In the genomic region with DNA sequence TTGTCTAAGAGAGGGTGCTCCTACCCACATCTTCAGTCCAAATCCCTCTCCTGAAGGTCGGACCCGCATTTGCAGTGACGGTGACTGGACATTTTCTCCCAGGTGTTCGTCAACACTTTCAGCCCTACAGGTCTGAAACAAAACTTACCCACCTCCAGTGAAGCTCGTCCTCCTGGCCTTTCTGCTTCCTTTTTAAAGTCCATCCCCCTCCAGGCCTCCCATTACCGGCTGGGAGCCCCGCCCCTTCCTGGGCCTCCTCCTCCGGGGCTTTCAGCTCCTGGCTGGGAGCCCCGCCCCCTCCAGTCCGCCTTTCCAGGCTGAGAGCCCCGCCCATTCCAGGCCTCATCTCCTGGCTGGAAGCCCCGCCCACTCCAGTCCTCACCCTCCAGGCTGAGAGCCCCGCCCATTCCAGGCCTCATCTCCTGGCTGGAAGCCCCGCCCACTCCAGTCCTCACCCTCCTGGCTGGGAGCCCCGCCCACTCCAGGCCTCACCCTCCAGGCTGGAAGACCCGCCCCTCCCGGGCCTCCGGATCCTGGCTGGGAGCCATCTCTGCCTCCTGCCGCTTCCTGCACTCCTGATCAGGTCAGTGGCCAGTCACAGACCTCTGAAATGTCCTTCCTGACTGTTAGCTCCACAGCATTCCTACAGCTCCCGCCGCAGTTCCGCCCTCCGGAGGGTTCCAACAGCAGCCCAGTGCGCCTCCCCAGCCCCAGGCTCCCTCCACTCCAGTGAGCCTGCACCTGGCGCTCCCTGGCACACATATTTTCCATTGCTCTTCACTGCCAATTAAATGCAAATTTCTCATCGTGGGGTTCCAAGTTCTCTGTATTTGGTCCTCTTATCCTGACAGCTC, we compare ENCODE assay signal across 1 cellular context.
A peak's percentile ranks its signal among the peaks of the same experiment; 100 is the strongest.
TF ChIP-seq lines count a peak whose summit lies in the region.

No MANE protein-coding gene starts in this region.

TF ChIP-seq in K562, 482 proteins besides CTCF, POLR2A, EP300 and RAD21 (continued from another document and continues in another):
- TF ChIP-seq, protein P1, sequence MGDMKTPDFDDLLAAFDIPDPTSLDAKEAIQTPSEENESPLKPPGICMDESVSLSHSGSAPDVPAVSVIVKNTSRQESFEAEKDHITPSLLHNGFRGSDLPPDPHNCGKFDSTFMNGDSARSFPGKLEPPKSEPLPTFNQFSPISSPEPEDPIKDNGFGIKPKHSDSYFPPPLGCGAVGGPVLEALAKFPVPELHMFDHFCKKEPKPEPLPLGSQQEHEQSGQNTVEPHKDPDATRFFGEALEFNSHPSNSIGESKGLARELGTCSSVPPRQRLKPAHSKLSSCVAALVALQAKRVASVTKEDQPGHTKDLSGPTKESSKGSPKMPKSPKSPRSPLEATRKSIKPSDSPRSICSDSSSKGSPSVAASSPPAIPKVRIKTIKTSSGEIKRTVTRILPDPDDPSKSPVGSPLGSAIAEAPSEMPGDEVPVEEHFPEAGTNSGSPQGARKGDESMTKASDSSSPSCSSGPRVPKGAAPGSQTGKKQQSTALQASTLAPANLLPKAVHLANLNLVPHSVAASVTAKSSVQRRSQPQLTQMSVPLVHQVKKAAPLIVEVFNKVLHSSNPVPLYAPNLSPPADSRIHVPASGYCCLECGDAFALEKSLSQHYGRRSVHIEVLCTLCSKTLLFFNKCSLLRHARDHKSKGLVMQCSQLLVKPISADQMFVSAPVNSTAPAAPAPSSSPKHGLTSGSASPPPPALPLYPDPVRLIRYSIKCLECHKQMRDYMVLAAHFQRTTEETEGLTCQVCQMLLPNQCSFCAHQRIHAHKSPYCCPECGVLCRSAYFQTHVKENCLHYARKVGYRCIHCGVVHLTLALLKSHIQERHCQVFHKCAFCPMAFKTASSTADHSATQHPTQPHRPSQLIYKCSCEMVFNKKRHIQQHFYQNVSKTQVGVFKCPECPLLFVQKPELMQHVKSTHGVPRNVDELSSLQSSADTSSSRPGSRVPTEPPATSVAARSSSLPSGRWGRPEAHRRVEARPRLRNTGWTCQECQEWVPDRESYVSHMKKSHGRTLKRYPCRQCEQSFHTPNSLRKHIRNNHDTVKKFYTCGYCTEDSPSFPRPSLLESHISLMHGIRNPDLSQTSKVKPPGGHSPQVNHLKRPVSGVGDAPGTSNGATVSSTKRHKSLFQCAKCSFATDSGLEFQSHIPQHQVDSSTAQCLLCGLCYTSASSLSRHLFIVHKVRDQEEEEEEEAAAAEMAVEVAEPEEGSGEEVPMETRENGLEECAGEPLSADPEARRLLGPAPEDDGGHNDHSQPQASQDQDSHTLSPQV (IDR thresholded peaks at IDR 0.05) = no peak
- TF ChIP-seq, protein P2, sequence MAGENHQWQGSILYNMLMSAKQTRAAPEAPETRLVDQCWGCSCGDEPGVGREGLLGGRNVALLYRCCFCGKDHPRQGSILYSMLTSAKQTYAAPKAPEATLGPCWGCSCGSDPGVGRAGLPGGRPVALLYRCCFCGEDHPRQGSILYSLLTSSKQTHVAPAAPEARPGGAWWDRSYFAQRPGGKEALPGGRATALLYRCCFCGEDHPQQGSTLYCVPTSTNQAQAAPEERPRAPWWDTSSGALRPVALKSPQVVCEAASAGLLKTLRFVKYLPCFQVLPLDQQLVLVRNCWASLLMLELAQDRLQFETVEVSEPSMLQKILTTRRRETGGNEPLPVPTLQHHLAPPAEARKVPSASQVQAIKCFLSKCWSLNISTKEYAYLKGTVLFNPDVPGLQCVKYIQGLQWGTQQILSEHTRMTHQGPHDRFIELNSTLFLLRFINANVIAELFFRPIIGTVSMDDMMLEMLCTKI (IDR thresholded peaks at IDR 0.05; ENCODE audit: partially characterized antibody) = no peak
- TF ChIP-seq CREM (IDR thresholded peaks at IDR 0.05; ENCODE audit: low read depth) (peak; percentile 49), ELF1 (tag; IDR thresholded peaks at IDR 0.05) (peak; percentile 62), POLR2B (IDR thresholded peaks at IDR 0.05; ENCODE audit: low read depth, partially characterized antibody) (peak; percentile 70), POLR2AphosphoS5 (IDR thresholded peaks at IDR 0.05; ENCODE audit: control insufficient read depth, insufficient read depth, low read depth, low read length) (peak; percentile 70), ZNF785 (CRISPR knock-in tag; IDR thresholded peaks at IDR 0.05) (no peak), ZNF717 (CRISPR knock-in tag; IDR thresholded peaks at IDR 0.05) (no peak), ZNF766 (CRISPR knock-in tag; conservative IDR thresholded peaks at IDR 0.05) (no peak), CHD4 (IDR thresholded peaks at IDR 0.05; ENCODE audit: insufficient read depth, insufficient replicate concordance, low read depth, low read length, poor library complexity, severe bottlenecking) (no peak), IFI16 (CRISPR knock-in tag; IDR thresholded peaks at IDR 0.05) (no peak), NUFIP1 (IDR thresholded peaks at IDR 0.05; ENCODE audit: partially characterized antibody) (no peak), ZNF24 (IDR thresholded peaks at IDR 0.05) (no peak), U2AF1 (optimal IDR thresholded peaks at IDR 0.05; ENCODE audit: low read depth, low read length) (no peak), FIP1L1 (IDR thresholded peaks at IDR 0.05; ENCODE audit: low read depth, low read length, poor library complexity, severe bottlenecking) (no peak), SRSF7 (optimal IDR thresholded peaks at IDR 0.05; ENCODE audit: low read depth, low read length) (no peak), HMG20B (CRISPR knock-in tag; IDR thresholded peaks at IDR 0.05) (no peak), ETS2 (tag; IDR thresholded peaks at IDR 0.05; ENCODE audit: borderline replicate concordance, poor library complexity, severe bottlenecking) (no peak), CHD1 (IDR thresholded peaks at IDR 0.05; ENCODE audit: low read length) (no peak), SNIP1 (IDR thresholded peaks at IDR 0.05; ENCODE audit: low read depth) (no peak), ASH1L (IDR thresholded peaks at IDR 0.05; ENCODE audit: borderline replicate concordance, low read depth, partially characterized antibody) (no peak), ZNF263 (CRISPR knock-in tag; IDR thresholded peaks at IDR 0.05; ENCODE audit: borderline replicate concordance) (peak; percentile 8; the same call in 1 of the 2 replicates), NFRKB (IDR thresholded peaks at IDR 0.05; ENCODE audit: low read depth) (0 out of 2 replicates have a peak, but pooled peaks have one; percentile 23), TRIM24 (IDR thresholded peaks at IDR 0.05) (no peak), SMARCB1 (IDR thresholded peaks at IDR 0.05; ENCODE audit: insufficient read length, low read depth) (no peak)
- TF ChIP-seq, protein P3, sequence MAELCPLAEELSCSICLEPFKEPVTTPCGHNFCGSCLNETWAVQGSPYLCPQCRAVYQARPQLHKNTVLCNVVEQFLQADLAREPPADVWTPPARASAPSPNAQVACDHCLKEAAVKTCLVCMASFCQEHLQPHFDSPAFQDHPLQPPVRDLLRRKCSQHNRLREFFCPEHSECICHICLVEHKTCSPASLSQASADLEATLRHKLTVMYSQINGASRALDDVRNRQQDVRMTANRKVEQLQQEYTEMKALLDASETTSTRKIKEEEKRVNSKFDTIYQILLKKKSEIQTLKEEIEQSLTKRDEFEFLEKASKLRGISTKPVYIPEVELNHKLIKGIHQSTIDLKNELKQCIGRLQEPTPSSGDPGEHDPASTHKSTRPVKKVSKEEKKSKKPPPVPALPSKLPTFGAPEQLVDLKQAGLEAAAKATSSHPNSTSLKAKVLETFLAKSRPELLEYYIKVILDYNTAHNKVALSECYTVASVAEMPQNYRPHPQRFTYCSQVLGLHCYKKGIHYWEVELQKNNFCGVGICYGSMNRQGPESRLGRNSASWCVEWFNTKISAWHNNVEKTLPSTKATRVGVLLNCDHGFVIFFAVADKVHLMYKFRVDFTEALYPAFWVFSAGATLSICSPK (IDR thresholded peaks at IDR 0.05; ENCODE audit: borderline replicate concordance) = no peak
- TF ChIP-seq, protein P4, sequence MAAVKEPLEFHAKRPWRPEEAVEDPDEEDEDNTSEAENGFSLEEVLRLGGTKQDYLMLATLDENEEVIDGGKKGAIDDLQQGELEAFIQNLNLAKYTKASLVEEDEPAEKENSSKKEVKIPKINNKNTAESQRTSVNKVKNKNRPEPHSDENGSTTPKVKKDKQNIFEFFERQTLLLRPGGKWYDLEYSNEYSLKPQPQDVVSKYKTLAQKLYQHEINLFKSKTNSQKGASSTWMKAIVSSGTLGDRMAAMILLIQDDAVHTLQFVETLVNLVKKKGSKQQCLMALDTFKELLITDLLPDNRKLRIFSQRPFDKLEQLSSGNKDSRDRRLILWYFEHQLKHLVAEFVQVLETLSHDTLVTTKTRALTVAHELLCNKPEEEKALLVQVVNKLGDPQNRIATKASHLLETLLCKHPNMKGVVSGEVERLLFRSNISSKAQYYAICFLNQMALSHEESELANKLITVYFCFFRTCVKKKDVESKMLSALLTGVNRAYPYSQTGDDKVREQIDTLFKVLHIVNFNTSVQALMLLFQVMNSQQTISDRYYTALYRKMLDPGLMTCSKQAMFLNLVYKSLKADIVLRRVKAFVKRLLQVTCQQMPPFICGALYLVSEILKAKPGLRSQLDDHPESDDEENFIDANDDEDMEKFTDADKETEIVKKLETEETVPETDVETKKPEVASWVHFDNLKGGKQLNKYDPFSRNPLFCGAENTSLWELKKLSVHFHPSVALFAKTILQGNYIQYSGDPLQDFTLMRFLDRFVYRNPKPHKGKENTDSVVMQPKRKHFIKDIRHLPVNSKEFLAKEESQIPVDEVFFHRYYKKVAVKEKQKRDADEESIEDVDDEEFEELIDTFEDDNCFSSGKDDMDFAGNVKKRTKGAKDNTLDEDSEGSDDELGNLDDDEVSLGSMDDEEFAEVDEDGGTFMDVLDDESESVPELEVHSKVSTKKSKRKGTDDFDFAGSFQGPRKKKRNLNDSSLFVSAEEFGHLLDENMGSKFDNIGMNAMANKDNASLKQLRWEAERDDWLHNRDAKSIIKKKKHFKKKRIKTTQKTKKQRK (IDR thresholded peaks at IDR 0.05; ENCODE audit: borderline replicate concordance, low read depth, low read length) = no peak
- TF ChIP-seq, protein P5, sequence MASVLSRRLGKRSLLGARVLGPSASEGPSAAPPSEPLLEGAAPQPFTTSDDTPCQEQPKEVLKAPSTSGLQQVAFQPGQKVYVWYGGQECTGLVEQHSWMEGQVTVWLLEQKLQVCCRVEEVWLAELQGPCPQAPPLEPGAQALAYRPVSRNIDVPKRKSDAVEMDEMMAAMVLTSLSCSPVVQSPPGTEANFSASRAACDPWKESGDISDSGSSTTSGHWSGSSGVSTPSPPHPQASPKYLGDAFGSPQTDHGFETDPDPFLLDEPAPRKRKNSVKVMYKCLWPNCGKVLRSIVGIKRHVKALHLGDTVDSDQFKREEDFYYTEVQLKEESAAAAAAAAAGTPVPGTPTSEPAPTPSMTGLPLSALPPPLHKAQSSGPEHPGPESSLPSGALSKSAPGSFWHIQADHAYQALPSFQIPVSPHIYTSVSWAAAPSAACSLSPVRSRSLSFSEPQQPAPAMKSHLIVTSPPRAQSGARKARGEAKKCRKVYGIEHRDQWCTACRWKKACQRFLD (CRISPR knock-in tag; IDR thresholded peaks at IDR 0.05) = no peak
- TF ChIP-seq, protein P6, sequence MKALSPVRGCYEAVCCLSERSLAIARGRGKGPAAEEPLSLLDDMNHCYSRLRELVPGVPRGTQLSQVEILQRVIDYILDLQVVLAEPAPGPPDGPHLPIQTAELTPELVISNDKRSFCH (CRISPR knock-in tag; IDR thresholded peaks at IDR 0.05) = no peak
- TF ChIP-seq, protein P6 (tag; IDR thresholded peaks at IDR 0.05) = no peak
- TF ChIP-seq, protein P7, sequence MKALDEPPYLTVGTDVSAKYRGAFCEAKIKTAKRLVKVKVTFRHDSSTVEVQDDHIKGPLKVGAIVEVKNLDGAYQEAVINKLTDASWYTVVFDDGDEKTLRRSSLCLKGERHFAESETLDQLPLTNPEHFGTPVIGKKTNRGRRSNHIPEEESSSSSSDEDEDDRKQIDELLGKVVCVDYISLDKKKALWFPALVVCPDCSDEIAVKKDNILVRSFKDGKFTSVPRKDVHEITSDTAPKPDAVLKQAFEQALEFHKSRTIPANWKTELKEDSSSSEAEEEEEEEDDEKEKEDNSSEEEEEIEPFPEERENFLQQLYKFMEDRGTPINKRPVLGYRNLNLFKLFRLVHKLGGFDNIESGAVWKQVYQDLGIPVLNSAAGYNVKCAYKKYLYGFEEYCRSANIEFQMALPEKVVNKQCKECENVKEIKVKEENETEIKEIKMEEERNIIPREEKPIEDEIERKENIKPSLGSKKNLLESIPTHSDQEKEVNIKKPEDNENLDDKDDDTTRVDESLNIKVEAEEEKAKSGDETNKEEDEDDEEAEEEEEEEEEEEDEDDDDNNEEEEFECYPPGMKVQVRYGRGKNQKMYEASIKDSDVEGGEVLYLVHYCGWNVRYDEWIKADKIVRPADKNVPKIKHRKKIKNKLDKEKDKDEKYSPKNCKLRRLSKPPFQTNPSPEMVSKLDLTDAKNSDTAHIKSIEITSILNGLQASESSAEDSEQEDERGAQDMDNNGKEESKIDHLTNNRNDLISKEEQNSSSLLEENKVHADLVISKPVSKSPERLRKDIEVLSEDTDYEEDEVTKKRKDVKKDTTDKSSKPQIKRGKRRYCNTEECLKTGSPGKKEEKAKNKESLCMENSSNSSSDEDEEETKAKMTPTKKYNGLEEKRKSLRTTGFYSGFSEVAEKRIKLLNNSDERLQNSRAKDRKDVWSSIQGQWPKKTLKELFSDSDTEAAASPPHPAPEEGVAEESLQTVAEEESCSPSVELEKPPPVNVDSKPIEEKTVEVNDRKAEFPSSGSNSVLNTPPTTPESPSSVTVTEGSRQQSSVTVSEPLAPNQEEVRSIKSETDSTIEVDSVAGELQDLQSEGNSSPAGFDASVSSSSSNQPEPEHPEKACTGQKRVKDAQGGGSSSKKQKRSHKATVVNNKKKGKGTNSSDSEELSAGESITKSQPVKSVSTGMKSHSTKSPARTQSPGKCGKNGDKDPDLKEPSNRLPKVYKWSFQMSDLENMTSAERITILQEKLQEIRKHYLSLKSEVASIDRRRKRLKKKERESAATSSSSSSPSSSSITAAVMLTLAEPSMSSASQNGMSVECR (CRISPR knock-in tag; IDR thresholded peaks at IDR 0.05) = no peak
- TF ChIP-seq, protein P8, sequence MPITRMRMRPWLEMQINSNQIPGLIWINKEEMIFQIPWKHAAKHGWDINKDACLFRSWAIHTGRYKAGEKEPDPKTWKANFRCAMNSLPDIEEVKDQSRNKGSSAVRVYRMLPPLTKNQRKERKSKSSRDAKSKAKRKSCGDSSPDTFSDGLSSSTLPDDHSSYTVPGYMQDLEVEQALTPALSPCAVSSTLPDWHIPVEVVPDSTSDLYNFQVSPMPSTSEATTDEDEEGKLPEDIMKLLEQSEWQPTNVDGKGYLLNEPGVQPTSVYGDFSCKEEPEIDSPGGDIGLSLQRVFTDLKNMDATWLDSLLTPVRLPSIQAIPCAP (CRISPR knock-in tag; IDR thresholded peaks at IDR 0.05; ENCODE audit: borderline replicate concordance) = no peak
- TF ChIP-seq, protein P9, sequence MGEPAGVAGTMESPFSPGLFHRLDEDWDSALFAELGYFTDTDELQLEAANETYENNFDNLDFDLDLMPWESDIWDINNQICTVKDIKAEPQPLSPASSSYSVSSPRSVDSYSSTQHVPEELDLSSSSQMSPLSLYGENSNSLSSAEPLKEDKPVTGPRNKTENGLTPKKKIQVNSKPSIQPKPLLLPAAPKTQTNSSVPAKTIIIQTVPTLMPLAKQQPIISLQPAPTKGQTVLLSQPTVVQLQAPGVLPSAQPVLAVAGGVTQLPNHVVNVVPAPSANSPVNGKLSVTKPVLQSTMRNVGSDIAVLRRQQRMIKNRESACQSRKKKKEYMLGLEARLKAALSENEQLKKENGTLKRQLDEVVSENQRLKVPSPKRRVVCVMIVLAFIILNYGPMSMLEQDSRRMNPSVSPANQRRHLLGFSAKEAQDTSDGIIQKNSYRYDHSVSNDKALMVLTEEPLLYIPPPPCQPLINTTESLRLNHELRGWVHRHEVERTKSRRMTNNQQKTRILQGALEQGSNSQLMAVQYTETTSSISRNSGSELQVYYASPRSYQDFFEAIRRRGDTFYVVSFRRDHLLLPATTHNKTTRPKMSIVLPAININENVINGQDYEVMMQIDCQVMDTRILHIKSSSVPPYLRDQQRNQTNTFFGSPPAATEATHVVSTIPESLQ (CRISPR knock-in tag; IDR thresholded peaks at IDR 0.05) = no peak
